In the genomic region with DNA sequence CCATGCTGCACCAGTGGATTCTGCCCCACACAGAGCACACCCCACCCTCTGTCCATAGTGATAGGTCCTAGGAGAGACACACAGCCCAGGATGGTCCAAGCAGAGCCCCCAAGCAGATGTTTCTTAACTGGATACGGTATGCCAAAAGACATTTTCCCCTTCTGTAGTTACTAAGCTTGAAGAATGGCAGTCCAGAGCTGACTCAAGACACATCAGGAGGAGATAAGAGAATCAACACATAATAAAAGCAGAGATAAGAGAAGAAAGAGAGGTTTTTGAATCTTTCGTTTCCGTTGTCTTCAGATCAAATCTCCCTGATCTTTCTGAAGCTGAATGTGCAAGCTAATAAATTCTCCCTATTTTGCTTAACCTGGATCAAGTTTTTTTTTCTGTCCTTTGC, we compare ENCODE assay signal across 28 cellular contexts. TPM values are rescaled to one million over a fixed set of nuclear protein-coding genes. Genes with fewer than 3 reads are reported as not detected.
"Had no signal": no experiment of that assay in that cellular context is flagged by ENCODE, and none has a peak within 500 bp of the region (broad histone marks: within the 10 kb centered on the region; RNA-seq: fewer than 3 reads in every experiment).

No MANE protein-coding gene starts in this region.

- H3K27ac ChIP-seq: SJSA1 had no signal

- DNase-seq: activated B cell treated with CpG ODN at 0.5 μM for 24 hours; activated CD4-positive, alpha-beta memory T cell treated with anti-CD3 and anti-CD28 coated beads, Interleukin-2, amount 10 ng/mL, durations not matched to agents 7 days and 5 days; activated CD4-positive, alpha-beta T cell treated with anti-CD3 and anti-CD28 coated beads for 1 hour; activated CD4-positive, alpha-beta T cell treated with anti-CD3 and anti-CD28 coated beads, Interleukin-2, amount 10 ng/mL, durations not matched to agents 7 days and 5 days; activated CD8-positive, alpha-beta memory T cell treated with anti-CD3 and anti-CD28 coated beads, Interleukin-2, amount 50 U/mL, for 4 hours; activated gamma-delta T cell treated with Interleukin-2 at 50 U/mL for 16 hours; activated naive CD4-positive, alpha-beta T cell treated with anti-CD3 and anti-CD28 coated beads, Interleukin-2, amount 10 ng/mL, durations not matched to agents 7 days and 5 days; activated naive CD8-positive, alpha-beta T cell treated with anti-CD3 and anti-CD28 coated beads for 36 hours; activated T-cell treated with anti-CD3 and anti-CD28 coated beads, Interleukin-2, amount 50 U/mL, for 72 hours; anterior cingulate cortex; central memory CD4-positive, alpha-beta T cell; KG1; NCI-H1048; NCI-H1930; NCI-H2171; NCI-H2227 treated with DMSO at 0.1 percent for 48 hours; NCI-H526; NCI-H774; Right ventricle myocardium superior had no signal

- H3K9me3 ChIP-seq: SJSA1 had no signal

- H3K4me3 ChIP-seq: SJSA1 had no signal

- ATAC-seq: activated T-cell treated with anti-CD3 and anti-CD28 coated beads, Interleukin-2, amount 50 U/mL, for 72 hours; SK-N-SH treated with all-trans-retinoic acid at 6 μM for 48 hours had no signal

- H3K4me1 ChIP-seq: SJSA1 had no signal

- H3K36me3 ChIP-seq: SJSA1 had no signal

RNA-seq across cellular contexts. Expression of gene CASQ2, which starts 21.8 kb away (rescaled TPM):
- total RNA-seq: activated B cell treated with CpG ODN at 0.5 μM for 24 hours; activated CD4-positive, alpha-beta memory T cell treated with anti-CD3 and anti-CD28 coated beads, Interleukin-2, amount 10 ng/mL, durations not matched to agents 7 days and 5 days; activated CD4-positive, alpha-beta T cell treated with anti-CD3 and anti-CD28 coated beads, Interleukin-2, amount 10 ng/mL, durations not matched to agents 7 days and 5 days; activated CD8-positive, alpha-beta memory T cell treated with anti-CD3 and anti-CD28 coated beads for 36 hours; activated naive CD8-positive, alpha-beta T cell treated with anti-CD3 and anti-CD28 coated beads for 36 hours; activated T-cell treated with anti-CD3 and anti-CD28 coated beads, Interleukin-2, amount 50 U/mL, for 72 hours; activated T-helper 2 cell treated with anti-CD3 and anti-CD28 coated beads, Interferon-gamma antibody, Interleukin-2, Interleukin-4, amounts not matched to agents 10 μg/mL and 5 μg/mL and 100 μg/mL, durations not matched to agents 14 hours and 24 hours and 36 hours; bronchial epithelial cell; M059J; NCI-H460; OCI-LY7; RPMI7951; SJSA1 had no signal

RNA-seq across cellular contexts. Expression of gene NHLH2, which starts 50.6 kb away (rescaled TPM):
- total RNA-seq: activated B cell treated with CpG ODN at 0.5 μM for 24 hours; activated CD4-positive, alpha-beta memory T cell treated with anti-CD3 and anti-CD28 coated beads, Interleukin-2, amount 10 ng/mL, durations not matched to agents 7 days and 5 days; activated CD4-positive, alpha-beta T cell treated with anti-CD3 and anti-CD28 coated beads, Interleukin-2, amount 10 ng/mL, durations not matched to agents 7 days and 5 days; activated CD8-positive, alpha-beta memory T cell treated with anti-CD3 and anti-CD28 coated beads for 36 hours; activated naive CD8-positive, alpha-beta T cell treated with anti-CD3 and anti-CD28 coated beads for 36 hours; activated T-helper 2 cell treated with anti-CD3 and anti-CD28 coated beads, Interferon-gamma antibody, Interleukin-2, Interleukin-4, amounts not matched to agents 10 μg/mL and 5 μg/mL and 100 μg/mL, durations not matched to agents 14 hours and 24 hours and 36 hours; M059J; OCI-LY7; Right ventricle myocardium superior; RPMI7951 had no signal
